8 cellular contexts compared by ENCODE assay signal in genomic region chr12:62813031-62813829, GRCh38.
DNase-seq lines count a peak whose midpoint lies in the region; ATAC-seq and TF ChIP-seq lines count a peak whose summit lies in the region.

No MANE protein-coding gene starts in this region.

- DNase-seq in DMS53 (lab: John Stamatoyannopoulos, UW) (peak; percentile 65), DMS53 treated with DMSO at 0.1 percent for 48 hours (lab: John Stamatoyannopoulos, UW; ENCODE audit: unreplicated experiment) (no peak), OCI-M1 (lab: John Stamatoyannopoulos, UW) (peak; percentile 83), amygdala (lab: John Stamatoyannopoulos, UW) (peak in 33 of 56 donors; percentile 13 to 83 (median 45)), hepatic stellate cell (ENCODE audit: low spot score) (peak; percentile 60), retinal pigment epithelial cell (ENCODE audit: low read depth) (no peak)

- H3K4me3 ChIP-seq in retinal pigment epithelial cell (ENCODE audit: low read length) = no peak overlapping the region

- peak; percentile 71 for TF ChIP-seq CTCF in retinal pigment epithelial cell (conservative IDR thresholded peaks at IDR 0.05; ENCODE audit: low read depth, low read length)

- ATAC-seq in HG02610 (IDR thresholded peaks at IDR 0.05; ENCODE audit: unreplicated experiment) = peak; percentile 35
- no peak for ATAC-seq in HG03457 (IDR thresholded peaks at IDR 0.05; ENCODE audit: unreplicated experiment)

Comparison
In these comparisons a context has a peak if more than half of its experiments do, and no peak if none do; other contexts are left out.
1. DNase-seq: peak in DMS53 (single experiment), OCI-M1 (single experiment), amygdala (33 of 56) and hepatic stellate cell (single experiment); none in DMS53 treated with DMSO at 0.1 percent for 48 hours (single experiment) and retinal pigment epithelial cell (single experiment).